ENCODE assay signal across 10 cellular contexts in the genomic region with DNA sequence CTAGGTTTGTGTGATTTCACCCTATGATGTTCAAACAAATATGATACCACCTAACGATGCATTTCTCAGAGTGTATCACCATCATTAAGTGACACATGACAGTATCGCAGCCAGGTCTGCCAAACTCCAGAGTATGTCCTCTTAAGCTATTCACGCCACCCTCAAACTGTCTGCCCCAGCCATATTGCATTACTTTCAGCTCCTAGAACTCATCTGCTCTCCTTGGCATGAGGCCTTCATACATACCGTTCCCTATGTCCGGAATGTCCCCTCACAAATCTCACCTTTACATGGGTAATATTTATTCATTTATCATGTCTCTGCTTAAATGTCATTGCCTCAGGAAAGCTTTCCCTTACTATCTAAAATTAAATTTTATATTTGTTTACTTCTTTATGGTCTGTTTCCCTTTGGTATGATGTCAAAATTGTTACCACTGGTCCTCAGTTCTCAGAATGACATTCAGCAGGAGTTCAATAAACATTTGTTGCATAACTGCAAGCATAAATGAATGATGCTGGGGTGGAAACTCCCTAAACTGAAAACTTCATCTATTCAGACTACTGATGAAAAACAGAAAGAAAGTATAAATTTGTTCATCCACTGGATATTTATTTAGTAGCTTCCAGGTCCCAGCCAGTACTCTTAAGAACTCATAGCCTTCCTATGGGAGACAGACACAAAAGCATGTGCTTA. TPM values are rescaled to one million over a fixed set of nuclear protein-coding genes. Genes with fewer than 3 reads are reported as not detected.
DNase-seq lines count a peak whose midpoint lies in the region; ATAC-seq, FAIRE-seq and TF ChIP-seq lines count a peak whose summit lies in the region.
"Had no signal": no experiment of that assay in that cellular context is flagged by ENCODE, and none has a peak within 500 bp of the region (broad histone marks: within the 10 kb centered on the region; RNA-seq: fewer than 3 reads in every experiment).

No MANE protein-coding gene starts in this region.

- peaks cover 56% of the 10 kb centered on the region for H3K4me1 ChIP-seq in HepG2 (ENCODE audit: insufficient read depth, low read length)
- H3K4me1 ChIP-seq in right lobe of liver = peaks cover 0 to 37% (median 0%) of the 10 kb centered on the region in 4 donors
- H3K4me1 ChIP-seq in GM12878 (ENCODE audit: control insufficient read depth, insufficient read depth, low read length) = no peaks in the 10 kb centered on the region
- H3K4me1 ChIP-seq in muscle layer of colon (ENCODE audit: insufficient read depth, low read length) = peaks cover 42% of the 10 kb centered on the region
- H3K4me1 ChIP-seq in vagina = peaks cover 49% of the 10 kb centered on the region

- no peaks in the 10 kb centered on the region for H3K9me3 ChIP-seq in HepG2 (ENCODE audit: low read length)
- H3K9me3 ChIP-seq in right lobe of liver = no peaks in the 10 kb centered on the region
- H3K9me3 ChIP-seq in GM12878 (replicated peaks; ENCODE audit: control insufficient read depth, insufficient read depth, low read length) = no peaks in the 10 kb centered on the region
- H3K9me3 ChIP-seq in muscle layer of colon (ENCODE audit: low read length) = no peaks in the 10 kb centered on the region
- H3K9me3 ChIP-seq in vagina = no peaks in the 10 kb centered on the region

- peaks cover 42% of the 10 kb centered on the region for H3K79me2 ChIP-seq in HepG2 (ENCODE audit: insufficient read depth, low read length)
- peaks cover 10% of the 10 kb centered on the region for H3K79me2 ChIP-seq in GM12878 (ENCODE audit: control insufficient read depth, insufficient read depth, low read length)

- FAIRE-seq in HepG2 (lab: Jason Lieb, UNC) (no peak), GM12878 (lab: Jason Lieb, UNC) (no peak)

- TF ChIP-seq RAD21 in HepG2 (CRISPR knock-in tag; IDR thresholded peaks at IDR 0.05) = no peak
- no peak for TF ChIP-seq RAD21 in GM12878 (IDR thresholded peaks at IDR 0.05; ENCODE audit: insufficient read depth, low read depth, low read length)

- RAD21 ChIA-PET in GM12878 (lab: Charles Lee; ENCODE audit: unreplicated experiment) = no interaction called here

- DNase-seq in HepG2 (ENCODE audit: low spot score) = no peak
- no peak for DNase-seq in right lobe of liver
- no peak for DNase-seq in GM12878 (ENCODE audit: low read depth, low spot score)
- DNase-seq in vagina (ENCODE audit: extremely low spot score in 2 of 2) = no peak
- no peak for DNase-seq in NCI-H2196 treated with DMSO at 0.1 percent for 48 hours (lab: John Stamatoyannopoulos, UW; ENCODE audit: unreplicated experiment)
- DNase-seq: activated CD8-positive, alpha-beta memory T cell treated with anti-CD3 and anti-CD28 coated beads, Interleukin-2, amount 50 U/mL, for 4 hours; trophoblast cell had no signal

- TF ChIP-seq EP300 in HepG2 (IDR thresholded peaks at IDR 0.05; ENCODE audit: low read depth in 2 of 2, low read length in 2 of 2) = no peak
- TF ChIP-seq EP300 in HepG2 (CRISPR knock-in tag; IDR thresholded peaks at IDR 0.05; ENCODE audit: borderline replicate concordance) = no peak
- no peak for TF ChIP-seq EP300 in GM12878 (IDR thresholded peaks at IDR 0.05; ENCODE audit: borderline replicate concordance in 1 of 2, control insufficient read depth in 1 of 2, low read depth in 2 of 2, low read length in 2 of 2)

- no peak overlapping the region for H3K27ac ChIP-seq in HepG2 (ENCODE audit: extremely low read length, insufficient read depth, low read length)
- no peak overlapping the region for H3K27ac ChIP-seq in right lobe of liver
- no peak overlapping the region for H3K27ac ChIP-seq in GM12878 (ENCODE audit: control insufficient read depth, insufficient read depth)
- no peak overlapping the region for H3K27ac ChIP-seq in muscle layer of colon (ENCODE audit: low read depth, low read length)
- H3K27ac ChIP-seq in vagina = no peak overlapping the region

- H3K27me3 ChIP-seq in HepG2 (ENCODE audit: control insufficient read depth in 1 of 2, insufficient read depth in 2 of 2, low read length in 2 of 2) (no peaks in the 10 kb centered on the region; a peak in 1 of 5 replicates), right lobe of liver (no peaks in the 10 kb centered on the region), GM12878 (replicated peaks in 1 of 2; ENCODE audit: control insufficient read depth in 2 of 2, insufficient read depth in 2 of 2, low read length in 1 of 2) (no peaks in the 10 kb centered on the region), muscle layer of colon (ENCODE audit: control insufficient read depth in 1 of 2, insufficient read depth in 2 of 2, low read length in 2 of 2) (no peaks in the 10 kb centered on the region), vagina (no peaks in the 10 kb centered on the region)

- peak overlapping the region; percentile 89 for H3K4me2 ChIP-seq in HepG2 (ENCODE audit: low read depth, low read length)
- H3K4me2 ChIP-seq in GM12878 (ENCODE audit: control insufficient read depth, insufficient read depth) = 0 out of 2 replicates have a peak overlapping the region, but pooled peaks have one; percentile 11

- H3K4me3 ChIP-seq in HepG2 (replicated peaks in 1 of 3; ENCODE audit: insufficient read depth in 1 of 3, low read depth in 2 of 3, low read length in 3 of 3) (peak overlapping the region in 1 of 3 experiments; percentile 98; a peak in 2 of 6 replicates), right lobe of liver (no peak overlapping the region), GM12878 (no peak overlapping the region), muscle layer of colon (ENCODE audit: low read depth in 1 of 2, low read length in 2 of 2) (peak overlapping the region; percentile 18 to 99), vagina (peak overlapping the region; percentile 58 to 77)

- in situ Hi-C loops in HepG2 (cut with HindIII; ENCODE audit: extremely low pct_ligation_motif_present, low pct_unique_long_range_greater_than_20kb) (no loop called here), GM12878 (cut with MboI) (no loop called here)

- no peak for TF ChIP-seq POLR2A in HepG2 (IDR thresholded peaks at IDR 0.05; ENCODE audit: insufficient read depth in 1 of 2, low read depth in 2 of 2, low read length in 2 of 2)
- TF ChIP-seq POLR2A in right lobe of liver (IDR thresholded peaks at IDR 0.05) = no peak
- no peak for TF ChIP-seq POLR2A in GM12878 (IDR thresholded peaks at IDR 0.05; ENCODE audit: low read depth, low read length)
- TF ChIP-seq POLR2A in vagina (IDR thresholded peaks at IDR 0.05) = no peak

- SMC1A ChIA-PET in GM12878 (lab: Charles Lee; ENCODE audit: uncharacterized antibody, unreplicated experiment) = interaction anchor here (0.6 to 2.6 kb wide), 2 partner anchors 12 to 1966 kb away, joined by 3 to 9 read pairs; no protein-coding TSS in a partner anchor

- H3K36me3 ChIP-seq in HepG2 (replicated peaks in 1 of 2; ENCODE audit: control insufficient read depth in 1 of 2, insufficient read depth in 2 of 2, low read length in 2 of 2) (no peaks in the 10 kb centered on the region), right lobe of liver (no peaks in the 10 kb centered on the region), GM12878 (ENCODE audit: control insufficient read depth in 2 of 2, insufficient read depth in 2 of 2, low read length in 1 of 2) (no peaks in the 10 kb centered on the region), muscle layer of colon (ENCODE audit: insufficient read depth, low read length) (no peaks in the 10 kb centered on the region), vagina (no peaks in the 10 kb centered on the region)

- POLR2A ChIA-PET in HepG2 (lab: Yijun Ruan, JAX) = no interaction called here
- POLR2A ChIA-PET in GM12878 (lab: Charles Lee) = interaction anchor here (0.5 to 0.6 kb wide), 2 partner anchors 12 to 32 kb away, joined by 3 read pairs; no protein-coding TSS in a partner anchor

- CTCF ChIA-PET in HepG2 (lab: Yijun Ruan, JAX; ENCODE audit: low intra/inter-chr PET ratio, low total read pairs) = no interaction called here
- CTCF ChIA-PET in GM12878 (lab: Yijun Ruan, JAX) = interaction anchor here (0.8 to 8.5 kb wide), 3 partner anchors 15 to 292 kb away, joined by 3 to 38 read pairs (median 4); no protein-coding TSS in a partner anchor

- H4K20me1 ChIP-seq in HepG2 (ENCODE audit: insufficient read depth, low read length) (peaks cover 12% of the 10 kb centered on the region), GM12878 (ENCODE audit: control insufficient read depth, insufficient read depth) (no peaks in the 10 kb centered on the region)

- TF ChIP-seq CTCF in HepG2 (CRISPR knock-in tag; IDR thresholded peaks at IDR 0.05) = no peak
- no peak for TF ChIP-seq CTCF in right lobe of liver (IDR thresholded peaks at IDR 0.05)
- no peak for TF ChIP-seq CTCF in GM12878 (IDR thresholded peaks at IDR 0.05 in 2 of 3, conservative IDR thresholded peaks at IDR 0.05 in 1 of 3; ENCODE audit: control insufficient read depth in 2 of 3, extremely low read depth in 1 of 3, insufficient read depth in 1 of 3, low read depth in 3 of 3, low read length in 3 of 3)
- no peak for TF ChIP-seq CTCF in vagina (IDR thresholded peaks at IDR 0.05)

- no TSS peak for BruUV-seq in HepG2 (replicated peaks; lab: Mats Ljungman, UMichigan)
- BruUV-seq in GM12878 (replicated peaks; lab: Mats Ljungman, UMichigan) = no TSS peak

- intact Hi-C loops in HepG2 (cut with micrococcal nuclease; ENCODE audit: unreplicated experiment) = no loop called here
- intact Hi-C loops in right lobe of liver (cut with DNase I) = no loop called here
- intact Hi-C loops in GM12878 (cut with micrococcal nuclease; ENCODE audit: unreplicated experiment) = no loop called here
- intact Hi-C loops in vagina (cut with DNase I) = no loop called here

- ATAC-seq in HepG2 = no peak
- ATAC-seq in right lobe of liver = no peak
- no peak for ATAC-seq in GM12878
- ATAC-seq in GM19328 (IDR thresholded peaks at IDR 0.05; ENCODE audit: unreplicated experiment) = no peak
- ATAC-seq in HG02885 (IDR thresholded peaks at IDR 0.05; ENCODE audit: poor library complexity, unreplicated experiment) = no peak

- H3K9ac ChIP-seq in HepG2 (ENCODE audit: insufficient read depth, low read depth, low read length) = no peak overlapping the region
- no peak overlapping the region for H3K9ac ChIP-seq in GM12878 (ENCODE audit: control insufficient read depth, insufficient read depth, low read length)
- no peak overlapping the region for H3K9ac ChIP-seq in muscle layer of colon (ENCODE audit: low read length)

- H2AFZ ChIP-seq in HepG2 (ENCODE audit: low read length) = no peak overlapping the region
- no peak overlapping the region for H2AFZ ChIP-seq in GM12878 (ENCODE audit: control insufficient read depth, low read depth, low read length)

- 98% methylated on average over 5 of the region's 5 CpGs for WGBS in HepG2 (ENCODE audit: low lambda C conversion rate)
- WGBS in right lobe of liver (ENCODE audit: insufficient coverage, low coverage, low lambda C conversion rate, missing lambda C conversion rate) = 88% methylated on average over 2 of the region's 5 CpGs
- 96% methylated on average over 5 of the region's 5 CpGs for WGBS in GM12878 (ENCODE audit: insufficient coverage, insufficient replicate concordance, low lambda C conversion rate, missing lambda C conversion rate)

RNA-seq across cellular contexts. Expression of gene SESN1, which starts 3.2 kb away (rescaled TPM):
- total RNA-seq in HepG2 (2016; rRNA removed; fragmentation: Illumina TruSeq; extraction: Trizol) (44.7 and 52.1 TPM in 2 replicates), right lobe of liver (10 to 100 TPM in 5 of 6 experiments, 1 to 10 TPM in 1; 8.7 to 17.1 (median 11.9) TPM), GM12878 (2014; rRNA removed) (3.8 and 4.3 TPM in 2 replicates), GM12878 (2014; rRNA removed; fragmentation: Illumina TruSeq; extraction: Trizol) (3.1 and 3.2 TPM in 2 replicates), GM12878 (2021) (2.4 and 2.8 TPM in 2 replicates), vagina (58.9 TPM)
- total RNA-seq in HepG2 (2016; cell fraction: cytosol; rRNA removed; fragmentation: Illumina TruSeq; extraction: Trizol; ENCODE audit: low read depth) = 5.9 and 6.4 TPM in 2 replicates
- total RNA-seq in HepG2 (2016; cell fraction: insoluble cytoplasmic fraction; rRNA removed; fragmentation: Illumina TruSeq; extraction: Trizol) = 44.0 and 53.7 TPM in 2 replicates
- total RNA-seq in HepG2 (2016; cell fraction: membrane; rRNA removed; fragmentation: Illumina TruSeq; extraction: Trizol) = 18.5 and 19.2 TPM in 2 replicates
- total RNA-seq in HepG2 (2016; cell fraction: nucleus; rRNA removed; fragmentation: Illumina TruSeq; extraction: Trizol) = 41.0 and 44.1 TPM in 2 replicates
- polyA plus RNA-seq in HepG2 (2011; rRNA removed) (20.6 and 24.9 TPM in 2 replicates), GM12878 (2011; rRNA removed) (13.0 and 17.3 TPM in 2 replicates), GM12878 (2014; fragmentation: Illumina TruSeq; extraction: Trizol) (3.4 TPM in 2 replicates), GM12878 (2014; fragmentation: Nextera tagmentation; extraction: Ambion mirVana) (1 to 10 TPM; 1.3 to 1.4 TPM), GM12878 (2014; rRNA removed) (2.0 and 3.0 TPM in 2 replicates), GM12878 (2016; fragmentation: Nextera tagmentation; extraction: Ambion mirVana) (1 to 10 TPM; 6.0 to 8.3 TPM)
- polyA plus RNA-seq in HepG2 (2011; cell fraction: cytosol; rRNA removed) = 8.7 and 12.4 TPM in 2 replicates
- polyA plus RNA-seq in HepG2 (2011; cell fraction: nucleus; rRNA removed) = 18.6 and 19.8 TPM in 2 replicates
- polyA plus RNA-seq in HepG2 (2012) = 16.9 and 20.3 TPM in 2 replicates
- polyA plus RNA-seq in HepG2 (2016; cell fraction: cytosol; fragmentation: Illumina TruSeq; extraction: Trizol; ENCODE audit: low read depth) = 3.6 TPM in 2 replicates
- 46.8 and 47.5 TPM in 2 replicates for polyA plus RNA-seq in HepG2 (2016; cell fraction: insoluble cytoplasmic fraction; fragmentation: Illumina TruSeq; extraction: Trizol; ENCODE audit: low read depth)
- 9.9 and 10.9 TPM in 2 replicates for polyA plus RNA-seq in HepG2 (2016; cell fraction: membrane; fragmentation: Illumina TruSeq; extraction: Trizol; ENCODE audit: low read depth)
- 40.6 and 43.2 TPM in 2 replicates for polyA plus RNA-seq in HepG2 (2016; cell fraction: nucleus; fragmentation: Illumina TruSeq; extraction: Trizol; ENCODE audit: insufficient read depth, low read depth)
- polyA minus RNA-seq in HepG2 (2011; rRNA and poly(A)+ RNA removed; ENCODE audit: low replicate concordance) = 15.1 and 39.9 TPM in 2 replicates
- 14.2 and 14.6 TPM in 2 replicates for polyA minus RNA-seq in HepG2 (2011; cell fraction: cytosol; rRNA and poly(A)+ RNA removed)
- 66.0 and 72.1 TPM in 2 replicates for polyA minus RNA-seq in HepG2 (2011; cell fraction: nucleus; rRNA and poly(A)+ RNA removed)
- total RNA-seq in GM12878 (2013; cell fraction: nucleolus; rRNA removed) = 12.5 and 14.1 TPM in 2 replicates
- 1.8 TPM for polyA plus RNA-seq in GM12878 (2011; ENCODE audit: low read depth)
- 4.1 and 5.0 TPM in 2 replicates for polyA plus RNA-seq in GM12878 (2011; cell fraction: cytosol; rRNA removed)
- 8.0 and 11.5 TPM in 2 replicates for polyA plus RNA-seq in GM12878 (2011; cell fraction: nucleus; rRNA removed)
- 2.8 and 5.1 TPM in 2 replicates for polyA plus RNA-seq in GM12878 (2012)
- 8.3 and 10.6 TPM in 2 replicates for polyA minus RNA-seq in GM12878 (2011; rRNA and poly(A)+ RNA removed)
- polyA minus RNA-seq in GM12878 (2011; cell fraction: cytosol; rRNA and poly(A)+ RNA removed) = 2.8 and 3.5 TPM in 2 replicates
- polyA minus RNA-seq in GM12878 (2011; cell fraction: nucleus; rRNA and poly(A)+ RNA removed) = 12.1 and 12.2 TPM in 2 replicates

RNA-seq across cellular contexts. Expression of gene CEP57L1, which starts 3.8 kb away (rescaled TPM):
- 15.5 and 20.7 TPM in 2 replicates for total RNA-seq in HepG2 (2016; rRNA removed; fragmentation: Illumina TruSeq; extraction: Trizol)
- total RNA-seq in HepG2 (2016; cell fraction: cytosol; rRNA removed; fragmentation: Illumina TruSeq; extraction: Trizol; ENCODE audit: low read depth) = 20.5 and 21.1 TPM in 2 replicates
- 16.4 and 22.3 TPM in 2 replicates for total RNA-seq in HepG2 (2016; cell fraction: insoluble cytoplasmic fraction; rRNA removed; fragmentation: Illumina TruSeq; extraction: Trizol)
- 12.0 and 13.3 TPM in 2 replicates for total RNA-seq in HepG2 (2016; cell fraction: membrane; rRNA removed; fragmentation: Illumina TruSeq; extraction: Trizol)
- 12.7 and 13.1 TPM in 2 replicates for total RNA-seq in HepG2 (2016; cell fraction: nucleus; rRNA removed; fragmentation: Illumina TruSeq; extraction: Trizol)
- 5.5 and 7.7 TPM in 2 replicates for polyA plus RNA-seq in HepG2 (2011; rRNA removed)
- 2.6 TPM in 2 replicates for polyA plus RNA-seq in HepG2 (2011; cell fraction: cytosol; rRNA removed)
- polyA plus RNA-seq in HepG2 (2011; cell fraction: nucleus; rRNA removed) = 3.6 and 5.3 TPM in 2 replicates
- 3.4 and 6.8 TPM in 2 replicates for polyA plus RNA-seq in HepG2 (2012)
- polyA plus RNA-seq in HepG2 (2016; cell fraction: cytosol; fragmentation: Illumina TruSeq; extraction: Trizol; ENCODE audit: low read depth) = 1.7 and 3.0 TPM in 2 replicates
- 15.9 and 16.9 TPM in 2 replicates for polyA plus RNA-seq in HepG2 (2016; cell fraction: insoluble cytoplasmic fraction; fragmentation: Illumina TruSeq; extraction: Trizol; ENCODE audit: low read depth)
- 4.1 and 4.6 TPM in 2 replicates for polyA plus RNA-seq in HepG2 (2016; cell fraction: membrane; fragmentation: Illumina TruSeq; extraction: Trizol; ENCODE audit: low read depth)
- polyA plus RNA-seq in HepG2 (2016; cell fraction: nucleus; fragmentation: Illumina TruSeq; extraction: Trizol; ENCODE audit: insufficient read depth, low read depth) = 9.7 and 9.9 TPM in 2 replicates
- polyA minus RNA-seq in HepG2 (2011; rRNA and poly(A)+ RNA removed; ENCODE audit: low replicate concordance) = 3.1 and 14.4 TPM in 2 replicates
- 6.2 and 6.4 TPM in 2 replicates for polyA minus RNA-seq in HepG2 (2011; cell fraction: cytosol; rRNA and poly(A)+ RNA removed)
- 15.9 and 20.3 TPM in 2 replicates for polyA minus RNA-seq in HepG2 (2011; cell fraction: nucleus; rRNA and poly(A)+ RNA removed)
- 1 to 10 TPM; 6.3 to 9.5 (median 7.6) TPM for total RNA-seq in right lobe of liver
- 35.4 and 36.5 TPM in 2 replicates for total RNA-seq in GM12878 (2013; cell fraction: nucleolus; rRNA removed)
- 18.5 and 22.1 TPM in 2 replicates for total RNA-seq in GM12878 (2014; rRNA removed)
- total RNA-seq in GM12878 (2014; rRNA removed; fragmentation: Illumina TruSeq; extraction: Trizol) = 25.6 and 27.4 TPM in 2 replicates
- 13.9 and 16.5 TPM in 2 replicates for total RNA-seq in GM12878 (2021)
- 7.7 TPM for polyA plus RNA-seq in GM12878 (2011; ENCODE audit: low read depth)
- polyA plus RNA-seq in GM12878 (2011; rRNA removed) = 21.3 and 36.4 TPM in 2 replicates
- polyA plus RNA-seq in GM12878 (2011; cell fraction: cytosol; rRNA removed) = 9.2 and 13.6 TPM in 2 replicates
- 14.8 and 16.3 TPM in 2 replicates for polyA plus RNA-seq in GM12878 (2011; cell fraction: nucleus; rRNA removed)
- polyA plus RNA-seq in GM12878 (2012) = 8.2 and 12.6 TPM in 2 replicates
- polyA plus RNA-seq in GM12878 (2014; fragmentation: Illumina TruSeq; extraction: Trizol) = 20.4 and 34.4 TPM in 2 replicates
- polyA plus RNA-seq in GM12878 (2014; fragmentation: Nextera tagmentation; extraction: Ambion mirVana) = 10 to 100 TPM; 22.6 to 24.0 TPM
- polyA plus RNA-seq in GM12878 (2014; rRNA removed) = 12.0 and 12.7 TPM in 2 replicates
- 10 to 100 TPM; 29.0 to 30.5 TPM for polyA plus RNA-seq in GM12878 (2016; fragmentation: Nextera tagmentation; extraction: Ambion mirVana)
- 9.3 and 13.4 TPM in 2 replicates for polyA minus RNA-seq in GM12878 (2011; rRNA and poly(A)+ RNA removed)
- 4.0 and 12.5 TPM in 2 replicates for polyA minus RNA-seq in GM12878 (2011; cell fraction: cytosol; rRNA and poly(A)+ RNA removed)
- 8.6 and 12.9 TPM in 2 replicates for polyA minus RNA-seq in GM12878 (2011; cell fraction: nucleus; rRNA and poly(A)+ RNA removed)
- 13.5 TPM for total RNA-seq in vagina

Comparison
In these comparisons a context has a peak if more than half of its experiments do, and no peak if none do; other contexts are left out.
1. H3K4me3 ChIP-seq: peak in muscle layer of colon (2 of 2) and vagina (2 of 2); none in right lobe of liver (0 of 3) and GM12878 (single experiment).
2. Of the 75 proteins assayed by ChIP-seq in both HepG2 and GM12878: peak only in HepG2: none; only in GM12878: ZNF24; in both: none; in neither: 74.